In the genomic region with DNA sequence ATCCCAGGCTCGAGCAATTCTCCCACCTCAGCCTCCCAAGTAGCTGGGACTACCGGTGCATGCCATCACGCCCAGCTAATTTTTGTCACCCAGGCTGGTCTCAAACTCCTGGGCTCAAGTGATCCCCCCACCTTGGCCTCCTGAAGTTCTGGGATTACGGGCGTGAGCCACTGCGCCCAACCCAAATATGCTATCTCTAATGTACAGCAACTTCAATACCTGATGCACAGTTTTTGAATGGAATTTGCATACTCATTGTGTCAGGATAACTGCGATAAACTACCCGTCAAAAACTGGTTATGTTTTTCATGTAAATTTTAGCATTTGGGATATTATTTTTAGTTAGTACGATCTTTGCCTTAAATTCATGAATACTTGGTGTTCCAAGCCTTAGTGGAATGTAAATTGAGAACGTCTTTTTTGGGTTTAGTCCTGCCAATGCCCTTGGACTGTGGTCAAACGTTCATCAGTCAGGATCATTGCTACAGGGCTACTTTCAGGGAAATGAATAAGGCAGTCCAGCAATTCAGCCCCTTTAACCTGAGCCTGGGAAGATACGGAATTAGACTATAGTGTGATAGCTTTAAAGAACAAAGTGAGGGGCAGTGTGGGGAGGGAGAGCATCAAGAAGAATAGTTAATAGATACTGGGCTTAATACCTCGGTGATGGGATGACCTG, we compare ENCODE assay signal across 20 cellular contexts. TPM values are rescaled to one million over a fixed set of nuclear protein-coding genes. Genes with fewer than 3 reads are reported as not detected.
DNase-seq lines count a peak whose midpoint lies in the region; ATAC-seq, FAIRE-seq and TF ChIP-seq lines count a peak whose summit lies in the region.
"Had no signal": no experiment of that assay in that cellular context is flagged by ENCODE, and none has a peak within 500 bp of the region (broad histone marks: within the 10 kb centered on the region; RNA-seq: fewer than 3 reads in every experiment).

No MANE protein-coding gene starts in this region.

- H3K4me3 ChIP-seq in astrocyte (ENCODE audit: insufficient read depth, low read depth, low read length) (no peak overlapping the region), gastroesophageal sphincter (no peak overlapping the region), skeletal muscle cell (ENCODE audit: low read depth, low read length) (peak overlapping the region; percentile 81), tibial nerve (no peak overlapping the region)
- H3K4me3 ChIP-seq: colonic mucosa, HAP-1, lung had no signal

- no peak overlapping the region for H3K27ac Mint-ChIP-seq in astrocyte (ENCODE audit: unreplicated experiment)
- H3K27ac Mint-ChIP-seq: activated T-helper 2 cell treated with anti-CD3 and anti-CD28 coated beads, Interferon-gamma antibody, Interleukin-2, Interleukin-4, amounts not matched to agents 10 μg/mL and 5 μg/mL and 100 μg/mL, durations not matched to agents 14 hours and 24 hours and 36 hours; CD14-positive monocyte; nephron progenitor cell; stimulated activated memory B cell treated with anti-CD40 and anti-IgM and Interleukin-4, amounts not matched to agents 10 μg/mL and 1 μg/mL and 100 μg/mL, for 72 hours had no signal

- TF ChIP-seq CTCF in astrocyte (IDR thresholded peaks at IDR 0.05; ENCODE audit: insufficient read depth, low read depth, low read length) (no peak), gastroesophageal sphincter (IDR thresholded peaks at IDR 0.05) (no peak), tibial nerve (IDR thresholded peaks at IDR 0.05) (no peak)

- TF ChIP-seq EP300 in gastroesophageal sphincter (IDR thresholded peaks at IDR 0.05) (no peak), tibial nerve (IDR thresholded peaks at IDR 0.05) (no peak)

- in situ Hi-C loops in KBM-7 (cut with MboI; ENCODE audit: low pct_unique_long_range_greater_than_20kb, low sequenced_read_pairs), result no loop called here

- DNase-seq in H54 (ENCODE audit: insufficient read length, low spot score) (no peak), astrocyte (ENCODE audit: low read depth) (no peak), skeletal muscle cell (ENCODE audit: low read depth) (no peak), KBM-7 (no peak), tibial nerve (ENCODE audit: low spot score in 2 of 2) (no peak), GM19238 (ENCODE audit: insufficient read length, low spot score) (no peak), NCI-H1048 (lab: John Stamatoyannopoulos, UW) (no peak)
- DNase-seq: colonic mucosa, DMS79 treated with DMSO at 0.1 percent for 48 hours, NCI-H187 treated with DMSO at 0.1 percent for 48 hours, nephron progenitor cell, WERI-Rb-1 had no signal

- H3K4me1 ChIP-seq in astrocyte (ENCODE audit: insufficient read depth, low read length), result peaks cover 16% of the 10 kb centered on the region
- peaks cover 11 to 79% (median 36%) of the 10 kb centered on the region in 3 donors for H3K4me1 ChIP-seq in gastroesophageal sphincter
- peaks cover 0 to 69% (median 45%) of the 10 kb centered on the region in 4 donors for H3K4me1 ChIP-seq in tibial nerve

- peak overlapping the region; percentile 86 for H3K4me2 ChIP-seq in astrocyte (ENCODE audit: low read length)

- no peak overlapping the region for H3K27ac ChIP-seq in astrocyte (ENCODE audit: low read depth, low read length)
- peak overlapping the region in 3 of 4 donors; percentile 47 to 96 (median 95) for H3K27ac ChIP-seq in gastroesophageal sphincter
- no peak overlapping the region for H3K27ac ChIP-seq in tibial nerve
- H3K27ac ChIP-seq: WERI-Rb-1 had no signal

- peaks cover 23% of the 10 kb centered on the region for H3K4me1 Mint-ChIP-seq in astrocyte (ENCODE audit: low read depth, unreplicated experiment)

- no peak for ATAC-seq in gastroesophageal sphincter
- ATAC-seq: sciatic nerve; stimulated activated memory B cell treated with anti-CD40 and anti-IgM and Interleukin-4, amounts not matched to agents 10 μg/mL and 1 μg/mL and 100 μg/mL, for 72 hours had no signal

- no peaks in the 10 kb centered on the region for H3K9me3 Mint-ChIP-seq in astrocyte (ENCODE audit: unreplicated experiment)
- H3K9me3 Mint-ChIP-seq: activated T-helper 2 cell treated with anti-CD3 and anti-CD28 coated beads, Interferon-gamma antibody, Interleukin-2, Interleukin-4, amounts not matched to agents 10 μg/mL and 5 μg/mL and 100 μg/mL, durations not matched to agents 14 hours and 24 hours and 36 hours; CD14-positive monocyte; nephron progenitor cell; stimulated activated memory B cell treated with anti-CD40 and anti-IgM and Interleukin-4, amounts not matched to agents 10 μg/mL and 1 μg/mL and 100 μg/mL, for 72 hours had no signal

- H3K27me3 ChIP-seq in astrocyte (ENCODE audit: insufficient read depth, low read length) (no peaks in the 10 kb centered on the region), gastroesophageal sphincter (no peaks in the 10 kb centered on the region), tibial nerve (no peaks in the 10 kb centered on the region)
- H3K27me3 ChIP-seq: colonic mucosa had no signal

- H3K9ac ChIP-seq in astrocyte (ENCODE audit: low read length), result peak overlapping the region; percentile 42

- H3K36me3 ChIP-seq in astrocyte (ENCODE audit: insufficient read depth, low read length) (no peaks in the 10 kb centered on the region), gastroesophageal sphincter (no peaks in the 10 kb centered on the region), tibial nerve (no peaks in the 10 kb centered on the region)
- H3K36me3 ChIP-seq: colonic mucosa, HAP-1 had no signal

- TF ChIP-seq POLR2A in H54 (IDR thresholded peaks at IDR 0.05; ENCODE audit: low read depth, low read length), result no peak
- no peak for TF ChIP-seq POLR2A in gastroesophageal sphincter (IDR thresholded peaks at IDR 0.05)
- TF ChIP-seq POLR2A in tibial nerve (IDR thresholded peaks at IDR 0.05), result no peak

- H3K27me3 Mint-ChIP-seq in astrocyte (ENCODE audit: low read depth, unreplicated experiment), result no peaks in the 10 kb centered on the region
- H3K27me3 Mint-ChIP-seq: stimulated activated memory B cell treated with anti-CD40 and anti-IgM and Interleukin-4, amounts not matched to agents 10 μg/mL and 1 μg/mL and 100 μg/mL, for 72 hours had no signal

- no peak overlapping the region for H3K4me3 Mint-ChIP-seq in astrocyte (ENCODE audit: unreplicated experiment)
- H3K4me3 Mint-ChIP-seq: CD14-positive monocyte; nephron progenitor cell; stimulated activated memory B cell treated with anti-CD40 and anti-IgM and Interleukin-4, amounts not matched to agents 10 μg/mL and 1 μg/mL and 100 μg/mL, for 72 hours had no signal

- no peak overlapping the region for H2AFZ ChIP-seq in astrocyte (ENCODE audit: low read depth, low read length)

- no peaks in the 10 kb centered on the region for H3K36me3 Mint-ChIP-seq in astrocyte (ENCODE audit: low read depth, unreplicated experiment)

- peaks cover 91% of the 10 kb centered on the region for H3K79me2 ChIP-seq in astrocyte (ENCODE audit: insufficient read depth, low read length)

- peaks cover 86% of the 10 kb centered on the region for H4K20me1 ChIP-seq in astrocyte (ENCODE audit: insufficient read depth, low read length)

- FAIRE-seq in H54 (lab: Jason Lieb, UNC) (peak; percentile 15), astrocyte (lab: Jason Lieb, UNC) (no peak)
- FAIRE-seq: urothelium cell line had no signal

- 63 to 64% methylated on average over 12 of the region's 13 CpGs for WGBS in gastroesophageal sphincter (ENCODE audit: low coverage in 1 of 2), 2 donors
- 64 to 73% methylated on average over 13 of the region's 13 CpGs for WGBS in tibial nerve, 2 donors

- H3K9me3 ChIP-seq in astrocyte (ENCODE audit: insufficient read depth, low read depth, low read length) (no peaks in the 10 kb centered on the region), gastroesophageal sphincter (no peaks in the 10 kb centered on the region), tibial nerve (no peaks in the 10 kb centered on the region)
- H3K9me3 ChIP-seq: colonic mucosa, HAP-1 had no signal

RNA-seq across cellular contexts. Expression of a gene that starts 4.5 kb away (rescaled TPM):
- total RNA-seq in astrocyte (130 and 166 TPM in 2 replicates), gastroesophageal sphincter (10 to 100 TPM; 30.0 to 52.6 (median 43.2) TPM), tibial nerve (10 to 100 TPM; 22.1 to 33.7 (median 24.9) TPM)

Comparison
In these comparisons a context has a peak if more than half of its experiments do, and no peak if none do; other contexts are left out.
1. H3K27ac ChIP-seq: peak in gastroesophageal sphincter (3 of 4); none in astrocyte (single experiment) and tibial nerve (0 of 4).